Comparison of ENCODE assay signal across 26 cellular contexts in genomic region chr1:183622013-183622412, GRCh38. TPM values are rescaled to one million over a fixed set of nuclear protein-coding genes. Genes with fewer than 3 reads are reported as not detected.
DNase-seq lines count a peak whose midpoint lies in the region; ATAC-seq and TF ChIP-seq lines count a peak whose summit lies in the region.
"Had no signal": no experiment of that assay in that cellular context is flagged by ENCODE, and none has a peak within 500 bp of the region (broad histone marks: within the 10 kb centered on the region; RNA-seq: fewer than 3 reads in every experiment).

No MANE protein-coding gene starts in this region.

- CTCF ChIA-PET in activated B cell treated with CpG ODN at 0.5 μM for 24 hours (lab: Charles Lee), result interaction anchor here (0.9 to 1.0 kb wide), 3 partner anchors 22 to 340 kb away, joined by 3 to 6 read pairs (median 3); no protein-coding TSS in a partner anchor

- POLR2A ChIA-PET in activated B cell treated with CpG ODN at 0.5 μM for 24 hours (lab: Charles Lee), result interaction anchor here (1.4 to 1.5 kb wide), 3 partner anchors 15 to 151 kb away, joined by 3 to 6 read pairs (median 4); no protein-coding TSS in a partner anchor

- H3K27me3 Mint-ChIP-seq in activated B cell treated with CpG ODN at 0.5 μM for 24 hours, result no peaks in the 10 kb centered on the region
- H3K27me3 Mint-ChIP-seq in stimulated activated naive B cell treated with anti-CD40 and anti-IgM and Interleukin-4, amounts not matched to agents 10 μg/mL and 1 μg/mL and 100 μg/mL, for 72 hours, result no peaks in the 10 kb centered on the region
- H3K27me3 Mint-ChIP-seq: activated CD4-positive, alpha-beta memory T cell treated with anti-CD3 and anti-CD28 coated beads, Interleukin-2, amount 10 ng/mL, durations not matched to agents 7 days and 5 days; naive B cell had no signal

- peak; percentile 18 for DNase-seq in SIG-M5 treated with dmso at 0.1 percent for 504 hours (lab: John Stamatoyannopoulos, UW; ENCODE audit: unreplicated experiment)
- DNase-seq in SIG-M5 (lab: John Stamatoyannopoulos, UW), result no peak
- peak; percentile 46 for DNase-seq in OCI-M1 (lab: John Stamatoyannopoulos, UW)
- no peak for DNase-seq in activated B cell treated with CpG ODN at 0.5 μM for 24 hours
- DNase-seq in stimulated activated naive B cell treated with anti-CD40 and anti-IgM and Interleukin-4, amounts not matched to agents 10 μg/mL and 1 μg/mL and 100 μg/mL, for 72 hours, result no peak
- DNase-seq in cerebellar cortex (ENCODE audit: low spot score), result no peak
- DNase-seq in GM13976 (ENCODE audit: low spot score), result no peak
- DNase-seq in NCI-H524 treated with DMSO at 0.1 percent for 48 hours (lab: John Stamatoyannopoulos, UW), result no peak
- DNase-seq: activated CD4-positive, alpha-beta memory T cell treated with anti-CD3 and anti-CD28 coated beads, Interleukin-2, amount 10 ng/mL, durations not matched to agents 7 days and 5 days; amniotic stem cell; DND-41; H9; islet precursor cell; left ventricle myocardium superior; naive B cell; NCI-H1105 treated with DMSO at 0.1 percent for 48 hours; NCI-H2029 treated with DMSO at 0.1 percent for 48 hours; retina; small intestine; substantia nigra; T-helper 9 cell had no signal

- peak; percentile 38 for ATAC-seq in activated B cell treated with CpG ODN at 0.5 μM for 24 hours (ENCODE audit: low read depth)
- peak in 1 of 2 donors; percentile 52 for ATAC-seq in stimulated activated naive B cell treated with anti-CD40 and anti-IgM and Interleukin-4, amounts not matched to agents 10 μg/mL and 1 μg/mL and 100 μg/mL, for 72 hours (replicated peaks)
- ATAC-seq: activated CD4-positive, CD25-positive, alpha-beta regulatory T cell treated with anti-CD3 and anti-CD28 coated beads, Interleukin-2, amount 50 U/mL, for 24 hours had no signal

- H3K36me3 Mint-ChIP-seq in activated B cell treated with CpG ODN at 0.5 μM for 24 hours (ENCODE audit: low read depth), result peaks cover 31% of the 10 kb centered on the region
- H3K36me3 Mint-ChIP-seq in stimulated activated naive B cell treated with anti-CD40 and anti-IgM and Interleukin-4, amounts not matched to agents 10 μg/mL and 1 μg/mL and 100 μg/mL, for 72 hours, result peaks cover 17 to 21% of the 10 kb centered on the region in 2 donors
- H3K36me3 Mint-ChIP-seq: naive B cell had no signal

- intact Hi-C loops in activated B cell treated with CpG ODN at 0.5 μM for 24 hours (cut with micrococcal nuclease), result loop anchor here (2.0 kb wide), 3 partner anchors 13 to 659 kb away; no protein-coding TSS in a partner anchor

- H3K4me3 Mint-ChIP-seq in activated B cell treated with CpG ODN at 0.5 μM for 24 hours, result no peak overlapping the region
- no peak overlapping the region for H3K4me3 Mint-ChIP-seq in stimulated activated naive B cell treated with anti-CD40 and anti-IgM and Interleukin-4, amounts not matched to agents 10 μg/mL and 1 μg/mL and 100 μg/mL, for 72 hours
- H3K4me3 Mint-ChIP-seq: activated CD4-positive, alpha-beta memory T cell treated with anti-CD3 and anti-CD28 coated beads, Interleukin-2, amount 10 ng/mL, durations not matched to agents 7 days and 5 days; H9; naive B cell had no signal

- H3K9me3 Mint-ChIP-seq in activated B cell treated with CpG ODN at 0.5 μM for 24 hours, result no peaks in the 10 kb centered on the region
- H3K9me3 Mint-ChIP-seq in stimulated activated naive B cell treated with anti-CD40 and anti-IgM and Interleukin-4, amounts not matched to agents 10 μg/mL and 1 μg/mL and 100 μg/mL, for 72 hours, result no peaks in the 10 kb centered on the region
- H3K9me3 Mint-ChIP-seq: activated CD4-positive, alpha-beta memory T cell treated with anti-CD3 and anti-CD28 coated beads, Interleukin-2, amount 10 ng/mL, durations not matched to agents 7 days and 5 days; H9; naive B cell had no signal

- peak overlapping the region; percentile 15 for H3K27ac Mint-ChIP-seq in activated B cell treated with CpG ODN at 0.5 μM for 24 hours
- peak overlapping the region; percentile 14 for H3K27ac Mint-ChIP-seq in stimulated activated naive B cell treated with anti-CD40 and anti-IgM and Interleukin-4, amounts not matched to agents 10 μg/mL and 1 μg/mL and 100 μg/mL, for 72 hours
- H3K27ac Mint-ChIP-seq: activated CD4-positive, alpha-beta memory T cell treated with anti-CD3 and anti-CD28 coated beads, Interleukin-2, amount 10 ng/mL, durations not matched to agents 7 days and 5 days had no signal

- H3K4me1 Mint-ChIP-seq in activated B cell treated with CpG ODN at 0.5 μM for 24 hours, result peaks cover 26% of the 10 kb centered on the region
- peaks cover 17 to 37% of the 10 kb centered on the region in 2 donors for H3K4me1 Mint-ChIP-seq in stimulated activated naive B cell treated with anti-CD40 and anti-IgM and Interleukin-4, amounts not matched to agents 10 μg/mL and 1 μg/mL and 100 μg/mL, for 72 hours

- in situ Hi-C loops in GM13976 (cut with MboI; ENCODE audit: low sequenced_read_pairs, unreplicated experiment), result no loop called here

- TF ChIP-seq CTCF in activated B cell treated with CpG ODN at 0.5 μM for 24 hours (IDR thresholded peaks at IDR 0.05) (no peak), GM13976 (IDR thresholded peaks at IDR 0.05; ENCODE audit: borderline replicate concordance, control extremely low read depth, extremely low read depth, insufficient read depth, missing control alignments) (no peak)

RNA-seq across cellular contexts. Expression of gene ARPC5, which starts 13.6 kb away (rescaled TPM):
- 193 and 224 TPM in 2 replicates for total RNA-seq in activated B cell treated with CpG ODN at 0.5 μM for 24 hours

RNA-seq across cellular contexts. Expression of gene APOBEC4, which starts 31.1 kb away (rescaled TPM):
- total RNA-seq in activated B cell treated with CpG ODN at 0.5 μM for 24 hours, result not detected in 2 replicates
- total RNA-seq: activated CD4-positive, alpha-beta memory T cell treated with anti-CD3 and anti-CD28 coated beads, Interleukin-2, amount 10 ng/mL, durations not matched to agents 7 days and 5 days; bronchial epithelial cell; H9; left ventricle myocardium superior; LHCN-M2; osteoblast; ureter had no signal

RNA-seq across cellular contexts. Expression of gene NCF2, which starts 31.8 kb away (rescaled TPM):
- 101 TPM in 2 replicates for total RNA-seq in activated B cell treated with CpG ODN at 0.5 μM for 24 hours
- total RNA-seq: H9 had no signal

Comparison
In these comparisons a context has a peak if more than half of its experiments do, and no peak if none do; other contexts are left out.
1. DNase-seq: peak in SIG-M5 treated with dmso at 0.1 percent for 504 hours (single experiment) and OCI-M1 (single experiment); none in SIG-M5 (single experiment), activated B cell treated with CpG ODN at 0.5 μM for 24 hours (single experiment), stimulated activated naive B cell treated with anti-CD40 and anti-IgM and Interleukin-4, amounts not matched to agents 10 μg/mL and 1 μg/mL and 100 μg/mL, for 72 hours (single experiment), cerebellar cortex (single experiment), GM13976 (single experiment) and NCI-H524 treated with DMSO at 0.1 percent for 48 hours (single experiment).